Comparison of ENCODE assay signal across 8 cellular contexts in the genomic region with DNA sequence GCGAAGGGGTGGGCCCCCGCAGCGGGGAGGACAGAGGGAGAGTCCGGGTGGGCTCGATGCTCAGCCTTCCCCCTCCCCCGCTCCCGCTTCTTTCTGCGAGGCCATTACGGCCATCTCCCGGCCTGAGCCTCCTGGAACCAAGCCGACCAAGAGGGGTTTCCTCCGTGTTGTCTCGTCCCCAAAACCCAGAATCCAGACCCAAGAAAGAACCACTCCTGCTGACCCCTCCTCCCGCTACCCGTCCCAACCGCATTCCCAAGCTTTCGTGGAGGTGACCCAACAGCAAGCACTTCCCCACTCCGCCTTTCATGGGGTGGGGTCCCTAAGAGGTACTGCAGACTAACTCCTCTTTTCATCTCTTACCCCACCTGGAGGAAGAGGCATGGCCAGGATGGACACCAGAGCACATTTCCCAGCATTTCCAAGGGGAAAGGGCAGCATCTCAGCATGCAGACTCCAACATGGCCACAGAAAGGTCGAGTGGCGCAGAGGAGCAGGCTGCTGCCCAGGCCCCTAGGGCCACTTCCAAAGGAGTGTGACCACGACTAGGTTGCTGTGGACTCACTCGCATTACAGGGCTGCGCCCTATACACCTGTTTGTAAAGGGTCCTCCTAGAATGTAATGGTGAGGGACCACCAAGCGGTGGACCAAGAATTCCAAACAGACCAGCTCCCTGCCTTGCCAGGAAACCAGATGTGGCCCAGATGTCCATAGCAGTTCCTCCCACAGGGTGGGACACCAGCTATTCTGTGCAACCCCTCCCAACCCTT. TPM values are rescaled to one million over a fixed set of nuclear protein-coding genes. Genes with fewer than 3 reads are reported as not detected.
DNase-seq lines count a peak whose midpoint lies in the region; ATAC-seq, FAIRE-seq and TF ChIP-seq lines count a peak whose summit lies in the region.

No MANE protein-coding gene starts in this region.

- intact Hi-C loops in pancreas (cut with DNase I): loop anchor here in 1 of 3 donors (10.0 kb wide), 2 partner anchors 109 to 219 kb away; no protein-coding TSS in a partner anchor

- H3K9me3 ChIP-seq in SJCRH30 (replicated peaks) (no peaks in the 10 kb centered on the region), esophagus (ENCODE audit: control insufficient read depth in 2 of 2, insufficient read depth in 1 of 2, low read depth in 1 of 2, low read length in 1 of 2) (no peaks in the 10 kb centered on the region), pancreas (no peaks in the 10 kb centered on the region)

- H3K36me3 ChIP-seq in ACC112 (ENCODE audit: insufficient read depth, low read length) (no peaks in the 10 kb centered on the region), SJCRH30 (no peaks in the 10 kb centered on the region), esophagus (ENCODE audit: control insufficient read depth in 2 of 2, insufficient read depth in 2 of 2, low read length in 1 of 2) (no peaks in the 10 kb centered on the region), pancreas (no peaks in the 10 kb centered on the region)

- no peaks in the 10 kb centered on the region for H3K79me2 ChIP-seq in ACC112 (ENCODE audit: control insufficient read depth, insufficient read depth, low read length, unreplicated experiment)

- H2AFZ ChIP-seq in ACC112 (ENCODE audit: low read length, unreplicated experiment): no peak overlapping the region

- H3K4me3 ChIP-seq in ACC112 (ENCODE audit: low read depth, low read length) (peak overlapping the region; percentile 24), SJCRH30 (peak overlapping the region; percentile 58), esophagus (ENCODE audit: low read depth in 1 of 2, low read length in 2 of 2) (peak overlapping the region; percentile 41), pancreas (peak overlapping the region in 3 of 4 donors; percentile 24 to 49 (median 41))

- H3K4me1 ChIP-seq in ACC112 (ENCODE audit: control insufficient read depth, insufficient read depth, low read length, unreplicated experiment) (peaks cover 39% of the 10 kb centered on the region), SJCRH30 (peaks cover 9% of the 10 kb centered on the region), esophagus (ENCODE audit: control insufficient read depth in 2 of 2, insufficient read depth in 2 of 2, low read length in 1 of 2) (peaks cover 2 to 25% of the 10 kb centered on the region in 2 donors), pancreas (peaks cover 8 to 22% (median 11%) of the 10 kb centered on the region in 3 donors)

- H3K27ac ChIP-seq in ACC112 (ENCODE audit: low read depth, low read length): peak overlapping the region; percentile 96
- H3K27ac ChIP-seq in SJCRH30: peak overlapping the region; percentile 22; the same call in 1 of the 2 replicates
- H3K27ac ChIP-seq in esophagus (ENCODE audit: low read depth in 2 of 2, low read length in 1 of 2): peak overlapping the region; percentile 74 to 86
- H3K27ac ChIP-seq in pancreas: peak overlapping the region in 2 of 4 donors; percentile 54 to 81

- 24 to 36% methylated on average over 16 to 24 of the region's 24 CpGs for WGBS in esophagus, 2 donors
- WGBS in pancreas, 2 donors: 36 to 57% methylated on average over 13 to 23 of the region's 24 CpGs

- FAIRE-seq in pancreas (lab: Jason Lieb, UNC): no peak

- ATAC-seq in GM21717 (IDR thresholded peaks at IDR 0.05; ENCODE audit: unreplicated experiment): peak; percentile 2
- ATAC-seq in pancreas: peak; percentile 13 to 33 (median 21)
- no peak for ATAC-seq in GM18861 (IDR thresholded peaks at IDR 0.05; ENCODE audit: unreplicated experiment)

- DNase-seq in SJCRH30: peak; percentile 36 to 56
- DNase-seq in pancreas: peak in 1 of 6 donors; percentile 29
- DNase-seq in medulla oblongata (ENCODE audit: extremely low spot score): no peak
- DNase-seq in hepatic stellate cell (ENCODE audit: low spot score): no peak

- no peak for TF ChIP-seq CTCF in pancreas (IDR thresholded peaks at IDR 0.05)

- no peaks in the 10 kb centered on the region for H3K27me3 ChIP-seq in ACC112 (ENCODE audit: insufficient read depth, low read length)
- no peaks in the 10 kb centered on the region for H3K27me3 ChIP-seq in SJCRH30
- H3K27me3 ChIP-seq in esophagus (ENCODE audit: control insufficient read depth in 1 of 2, insufficient read depth in 2 of 2, low read length in 2 of 2): no peaks in the 10 kb centered on the region
- H3K27me3 ChIP-seq in pancreas: no peaks in the 10 kb centered on the region

RNA-seq across cellular contexts. Expression of a gene that starts 53.5 kb away (rescaled TPM):
- total RNA-seq in SJCRH30 (2014; rRNA removed; shearing (Covaris generic)): 58.8 and 73.0 TPM in 2 replicates
- polyA plus RNA-seq in esophagus (10 to 100 TPM; 31.9 to 63.8 TPM), pancreas (10 to 100 TPM; 12.5 to 30.4 TPM)
- 10 to 100 TPM in 4 of 6 donors, 1 to 10 TPM in 2; 8.7 to 16.4 (median 14.1) TPM for total RNA-seq in pancreas

RNA-seq across cellular contexts. Expression of a gene that starts 53.6 kb away (rescaled TPM):
- total RNA-seq in SJCRH30 (2014; rRNA removed; shearing (Covaris generic)): 11.5 TPM in 2 replicates
- 10 to 100 TPM; 21.6 to 37.9 TPM for polyA plus RNA-seq in esophagus
- 10 to 100 TPM in 4 of 6 donors, 1 to 10 TPM in 2; 7.2 to 19.9 (median 11.4) TPM for total RNA-seq in pancreas
- 10 to 100 TPM; 12.1 to 16.9 TPM for polyA plus RNA-seq in pancreas

Comparison
In these comparisons a context has a peak if more than half of its experiments do, and no peak if none do; other contexts are left out.
1. DNase-seq: peak in SJCRH30 (2 of 2); none in medulla oblongata (single experiment) and hepatic stellate cell (single experiment).
2. Peak in every context shown above with its lines, with median percentiles within 50 percentile points of each other: H3K4me3 ChIP-seq.